8 cellular contexts compared by ENCODE assay signal in genomic region chr10:130109796-130110235, GRCh38. TPM values are rescaled to one million over a fixed set of nuclear protein-coding genes. Genes with fewer than 3 reads are reported as not detected.
DNase-seq lines count a peak whose midpoint lies in the region; ATAC-seq and TF ChIP-seq lines count a peak whose summit lies in the region.

No MANE protein-coding gene starts in this region.

- H3K9me3 Mint-ChIP-seq in activated naive CD4-positive, alpha-beta T cell treated with anti-CD3 and anti-CD28 coated beads, Interleukin-2, amount 50 U/mL, for 72 hours, result no peaks in the 10 kb centered on the region

- no peaks in the 10 kb centered on the region for H3K27me3 ChIP-seq in thyroid gland

- DNase-seq in LoVo (ENCODE audit: low spot score), result peak; percentile 80
- DNase-seq in SIG-M5 (lab: John Stamatoyannopoulos, UW), result peak; percentile 4
- DNase-seq in activated naive CD4-positive, alpha-beta T cell treated with anti-CD3 and anti-CD28 coated beads, Interleukin-2, amount 50 U/mL, for 72 hours (ENCODE audit: low spot score in 2 of 2), result peak in 1 of 2 donors; percentile 75
- peak; percentile 86 for DNase-seq in globus pallidus (ENCODE audit: low spot score)
- peak in 48 of 56 donors; percentile 12 to 84 (median 55) for DNase-seq in nucleus accumbens (lab: John Stamatoyannopoulos, UW)
- DNase-seq in thyroid gland, result peak; percentile 72 to 77

- H3K27ac ChIP-seq in thyroid gland, result peak overlapping the region; percentile 55 to 94 (median 91)

- WGBS in thyroid gland, 2 donors, result 3% methylated on average over 8 of the region's 8 CpGs

- H3K4me3 ChIP-seq in thyroid gland (replicated peaks in 1 of 3), result peak overlapping the region; percentile 57 to 85 (median 68)

- no peak for ATAC-seq in activated naive CD4-positive, alpha-beta T cell treated with anti-CD3 and anti-CD28 coated beads, Interleukin-2, amount 50 U/mL, for 72 hours
- no peak for ATAC-seq in GM21619 (IDR thresholded peaks at IDR 0.05; ENCODE audit: unreplicated experiment)

- TF ChIP-seq POLR2A in thyroid gland (IDR thresholded peaks at IDR 0.05), result no peak

- no peaks in the 10 kb centered on the region for H3K9me3 ChIP-seq in ES-I3 (ENCODE audit: control insufficient read depth, insufficient read depth, low read length)
- no peaks in the 10 kb centered on the region for H3K9me3 ChIP-seq in thyroid gland

- H3K9ac ChIP-seq in ES-I3 (ENCODE audit: low read depth, low read length), result peak overlapping the region; percentile 95

- peak overlapping the region; percentile 93 to 99 for H3K27ac Mint-ChIP-seq in activated naive CD4-positive, alpha-beta T cell treated with anti-CD3 and anti-CD28 coated beads, Interleukin-2, amount 50 U/mL, for 72 hours

- H3K4me1 ChIP-seq in ES-I3 (ENCODE audit: insufficient read depth, low read length) (peaks cover 3% of the 10 kb centered on the region; the same call in 1 of the 2 replicates), thyroid gland (peaks cover 3 to 9% of the 10 kb centered on the region in 2 donors)

- H3K36me3 ChIP-seq in ES-I3 (ENCODE audit: insufficient read depth, low read length) (no peaks in the 10 kb centered on the region), thyroid gland (no peaks in the 10 kb centered on the region)

- H3K36me3 Mint-ChIP-seq in activated naive CD4-positive, alpha-beta T cell treated with anti-CD3 and anti-CD28 coated beads, Interleukin-2, amount 50 U/mL, for 72 hours, result peaks cover 13 to 16% of the 10 kb centered on the region in 2 donors

- TF ChIP-seq CTCF in thyroid gland (IDR thresholded peaks at IDR 0.05), result peak; percentile 56 to 84 (median 71)

- intact Hi-C loops in thyroid gland (cut with DNase I), result no loop called here

RNA-seq across cellular contexts. Expression of gene C10orf143, which starts 0.8 kb away (rescaled TPM):
- total RNA-seq in activated naive CD4-positive, alpha-beta T cell treated with anti-CD3 and anti-CD28 coated beads, Interleukin-2, amount 50 U/mL, for 72 hours, result 1 to 10 TPM in 1 of 2 donors, under 1 TPM in 1; 0.43 to 3.1 TPM
- 1 to 10 TPM; 5.0 to 8.5 (median 6.2) TPM for total RNA-seq in thyroid gland

RNA-seq across cellular contexts. Expression of gene GLRX3, which starts 26.4 kb away (rescaled TPM):
- total RNA-seq in activated naive CD4-positive, alpha-beta T cell treated with anti-CD3 and anti-CD28 coated beads, Interleukin-2, amount 50 U/mL, for 72 hours, result 100 to 1,000 TPM in 1 of 2 donors, 10 to 100 TPM in 1; 94.1 to 103 TPM
- total RNA-seq in thyroid gland, result 10 to 100 TPM; 36.3 to 41.3 (median 39.7) TPM
